ENCODE assay signal across 10 cellular contexts in the genomic region with DNA sequence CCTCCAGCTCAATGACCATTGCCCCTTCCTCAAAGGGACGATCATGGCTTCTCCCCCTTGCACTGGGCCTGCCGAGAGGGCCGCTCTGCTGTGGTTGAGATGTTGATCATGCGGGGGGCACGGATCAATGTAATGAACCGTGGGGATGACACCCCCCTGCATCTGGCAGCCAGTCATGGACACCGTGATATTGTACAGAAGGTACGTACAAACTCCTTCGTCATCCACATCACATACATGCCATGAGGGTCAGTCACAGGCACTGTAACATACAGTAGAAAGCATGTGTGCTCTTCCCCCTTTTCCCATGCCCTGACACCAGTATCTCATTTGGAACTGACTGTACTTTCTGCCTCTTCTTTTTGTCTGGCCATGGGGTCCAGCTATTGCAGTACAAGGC. TPM values are rescaled to one million over a fixed set of nuclear protein-coding genes. Genes with fewer than 3 reads are reported as not detected.
DNase-seq lines count a peak whose midpoint lies in the region; ATAC-seq lines count a peak whose summit lies in the region.
"Had no signal": no experiment of that assay in that cellular context is flagged by ENCODE, and none has a peak within 500 bp of the region (broad histone marks: within the 10 kb centered on the region; RNA-seq: fewer than 3 reads in every experiment).

No MANE protein-coding gene starts in this region.

- no peak for ATAC-seq in activated CD8-positive, alpha-beta memory T cell treated with anti-CD3 and anti-CD28 coated beads, Interleukin-2, amount 10 ng/mL, durations not matched to agents 7 days and 5 days
- ATAC-seq in stimulated activated naive B cell treated with anti-CD40 and anti-IgM and Interleukin-4, amounts not matched to agents 10 μg/mL and 1 μg/mL and 100 μg/mL, for 72 hours (replicated peaks), result no peak
- ATAC-seq in HG02571 (IDR thresholded peaks at IDR 0.05; ENCODE audit: unreplicated experiment) (no peak), GM18858 (IDR thresholded peaks at IDR 0.05; ENCODE audit: unreplicated experiment) (no peak)

- DNase-seq in activated CD4-positive, alpha-beta memory T cell treated with anti-CD3 and anti-CD28 coated beads, Interleukin-2, amount 10 ng/mL, durations not matched to agents 7 days and 5 days, result no peak
- no peak for DNase-seq in activated CD4-positive, alpha-beta memory T cell treated with anti-CD3 and anti-CD28 coated beads for 36 hours
- peak; percentile 38 for DNase-seq in activated CD8-positive, alpha-beta memory T cell treated with anti-CD3 and anti-CD28 coated beads, Interleukin-2, amount 10 ng/mL, durations not matched to agents 7 days and 5 days
- peak; percentile 32 for DNase-seq in islet precursor cell
- DNase-seq in stimulated activated naive B cell treated with anti-CD40 and anti-IgM and Interleukin-4, amounts not matched to agents 10 μg/mL and 1 μg/mL and 100 μg/mL, for 72 hours, result no peak
- DNase-seq in activated CD4-positive, CD25-positive, alpha-beta regulatory T cell (lab: John Stamatoyannopoulos, UW), result no peak
- DNase-seq: NCI-H82 had no signal

- POLR2A ChIA-PET in activated CD4-positive, alpha-beta memory T cell treated with anti-CD3 and anti-CD28 coated beads, Interleukin-2, amount 10 ng/mL, durations not matched to agents 7 days and 5 days (lab: Charles Lee), result interaction anchor here (1.1 to 8.4 kb wide), 4 partner anchors 12 to 206 kb away, joined by 3 to 108 read pairs (median 10); a partner anchor contains a TSS
- POLR2A ChIA-PET in activated CD4-positive, alpha-beta memory T cell treated with anti-CD3 and anti-CD28 coated beads for 36 hours (lab: Charles Lee), result interaction anchor here (0.9 to 3.4 kb wide), 5 partner anchors 8 to 127 kb away, joined by 3 to 23 read pairs (median 4); a partner anchor contains a TSS

- H3K4me3 Mint-ChIP-seq in activated CD4-positive, alpha-beta memory T cell treated with anti-CD3 and anti-CD28 coated beads, Interleukin-2, amount 10 ng/mL, durations not matched to agents 7 days and 5 days, result no peak overlapping the region
- no peak overlapping the region for H3K4me3 Mint-ChIP-seq in activated CD4-positive, alpha-beta memory T cell treated with anti-CD3 and anti-CD28 coated beads for 36 hours
- no peak overlapping the region for H3K4me3 Mint-ChIP-seq in activated CD8-positive, alpha-beta memory T cell treated with anti-CD3 and anti-CD28 coated beads, Interleukin-2, amount 10 ng/mL, durations not matched to agents 7 days and 5 days
- H3K4me3 Mint-ChIP-seq in stimulated activated naive B cell treated with anti-CD40 and anti-IgM and Interleukin-4, amounts not matched to agents 10 μg/mL and 1 μg/mL and 100 μg/mL, for 72 hours, result no peak overlapping the region

- H3K36me3 Mint-ChIP-seq in activated CD4-positive, alpha-beta memory T cell treated with anti-CD3 and anti-CD28 coated beads, Interleukin-2, amount 10 ng/mL, durations not matched to agents 7 days and 5 days (ENCODE audit: low read depth), result peaks cover 52% of the 10 kb centered on the region
- peaks cover 46% of the 10 kb centered on the region for H3K36me3 Mint-ChIP-seq in activated CD4-positive, alpha-beta memory T cell treated with anti-CD3 and anti-CD28 coated beads for 36 hours
- H3K36me3 Mint-ChIP-seq in activated CD8-positive, alpha-beta memory T cell treated with anti-CD3 and anti-CD28 coated beads, Interleukin-2, amount 10 ng/mL, durations not matched to agents 7 days and 5 days, result peaks cover 47% of the 10 kb centered on the region
- H3K36me3 Mint-ChIP-seq in stimulated activated naive B cell treated with anti-CD40 and anti-IgM and Interleukin-4, amounts not matched to agents 10 μg/mL and 1 μg/mL and 100 μg/mL, for 72 hours, result peaks cover 34 to 49% of the 10 kb centered on the region in 2 donors

- H3K27ac Mint-ChIP-seq in activated CD4-positive, alpha-beta memory T cell treated with anti-CD3 and anti-CD28 coated beads, Interleukin-2, amount 10 ng/mL, durations not matched to agents 7 days and 5 days, result peak overlapping the region; percentile 47
- no peak overlapping the region for H3K27ac Mint-ChIP-seq in activated CD4-positive, alpha-beta memory T cell treated with anti-CD3 and anti-CD28 coated beads for 36 hours
- peak overlapping the region; percentile 71 for H3K27ac Mint-ChIP-seq in activated CD8-positive, alpha-beta memory T cell treated with anti-CD3 and anti-CD28 coated beads, Interleukin-2, amount 10 ng/mL, durations not matched to agents 7 days and 5 days
- H3K27ac Mint-ChIP-seq in stimulated activated naive B cell treated with anti-CD40 and anti-IgM and Interleukin-4, amounts not matched to agents 10 μg/mL and 1 μg/mL and 100 μg/mL, for 72 hours, result peak overlapping the region; percentile 65

- H3K9me3 Mint-ChIP-seq in activated CD4-positive, alpha-beta memory T cell treated with anti-CD3 and anti-CD28 coated beads, Interleukin-2, amount 10 ng/mL, durations not matched to agents 7 days and 5 days, result no peaks in the 10 kb centered on the region
- H3K9me3 Mint-ChIP-seq in activated CD4-positive, alpha-beta memory T cell treated with anti-CD3 and anti-CD28 coated beads for 36 hours, result no peaks in the 10 kb centered on the region
- no peaks in the 10 kb centered on the region for H3K9me3 Mint-ChIP-seq in activated CD8-positive, alpha-beta memory T cell treated with anti-CD3 and anti-CD28 coated beads, Interleukin-2, amount 10 ng/mL, durations not matched to agents 7 days and 5 days (ENCODE audit: low read depth)
- H3K9me3 Mint-ChIP-seq in stimulated activated naive B cell treated with anti-CD40 and anti-IgM and Interleukin-4, amounts not matched to agents 10 μg/mL and 1 μg/mL and 100 μg/mL, for 72 hours, result no peaks in the 10 kb centered on the region
- H3K9me3 Mint-ChIP-seq: activated naive CD4-positive, alpha-beta T cell treated with anti-CD3 and anti-CD28 coated beads, Interleukin-2, amount 50 U/mL, for 24 hours had no signal

- no peaks in the 10 kb centered on the region for H3K27me3 Mint-ChIP-seq in activated CD4-positive, alpha-beta memory T cell treated with anti-CD3 and anti-CD28 coated beads, Interleukin-2, amount 10 ng/mL, durations not matched to agents 7 days and 5 days
- no peaks in the 10 kb centered on the region for H3K27me3 Mint-ChIP-seq in activated CD4-positive, alpha-beta memory T cell treated with anti-CD3 and anti-CD28 coated beads for 36 hours
- no peaks in the 10 kb centered on the region for H3K27me3 Mint-ChIP-seq in activated CD8-positive, alpha-beta memory T cell treated with anti-CD3 and anti-CD28 coated beads, Interleukin-2, amount 10 ng/mL, durations not matched to agents 7 days and 5 days
- no peaks in the 10 kb centered on the region for H3K27me3 Mint-ChIP-seq in stimulated activated naive B cell treated with anti-CD40 and anti-IgM and Interleukin-4, amounts not matched to agents 10 μg/mL and 1 μg/mL and 100 μg/mL, for 72 hours
- H3K27me3 Mint-ChIP-seq: activated naive CD4-positive, alpha-beta T cell treated with anti-CD3 and anti-CD28 coated beads, Interleukin-2, amount 50 U/mL, for 24 hours had no signal

- CTCF ChIA-PET in activated CD4-positive, alpha-beta memory T cell treated with anti-CD3 and anti-CD28 coated beads, Interleukin-2, amount 10 ng/mL, durations not matched to agents 7 days and 5 days (lab: Charles Lee), result interaction anchor here (0.8 to 1.6 kb wide), 4 partner anchors 10 to 75 kb away, joined by 3 to 14 read pairs (median 5); a partner anchor contains a TSS
- CTCF ChIA-PET in activated CD4-positive, alpha-beta memory T cell treated with anti-CD3 and anti-CD28 coated beads for 36 hours (lab: Charles Lee), result interaction anchor here (0.9 to 2.2 kb wide), 5 partner anchors 11 to 229 kb away, joined by 3 to 8 read pairs (median 6); a partner anchor contains a TSS
- CTCF ChIA-PET in activated CD8-positive, alpha-beta memory T cell treated with anti-CD3 and anti-CD28 coated beads, Interleukin-2, amount 10 ng/mL, durations not matched to agents 7 days and 5 days (lab: Charles Lee), result interaction anchor here (1.3 to 3.3 kb wide), 5 partner anchors 10 to 98 kb away, joined by 4 to 18 read pairs (median 4); a partner anchor contains a TSS

- H3K4me1 Mint-ChIP-seq in activated CD4-positive, alpha-beta memory T cell treated with anti-CD3 and anti-CD28 coated beads, Interleukin-2, amount 10 ng/mL, durations not matched to agents 7 days and 5 days, result peaks cover 44% of the 10 kb centered on the region
- no peaks in the 10 kb centered on the region for H3K4me1 Mint-ChIP-seq in activated CD4-positive, alpha-beta memory T cell treated with anti-CD3 and anti-CD28 coated beads for 36 hours (ENCODE audit: low read depth)
- peaks cover 53% of the 10 kb centered on the region for H3K4me1 Mint-ChIP-seq in activated CD8-positive, alpha-beta memory T cell treated with anti-CD3 and anti-CD28 coated beads, Interleukin-2, amount 10 ng/mL, durations not matched to agents 7 days and 5 days
- peaks cover 32 to 34% of the 10 kb centered on the region in 2 donors for H3K4me1 Mint-ChIP-seq in stimulated activated naive B cell treated with anti-CD40 and anti-IgM and Interleukin-4, amounts not matched to agents 10 μg/mL and 1 μg/mL and 100 μg/mL, for 72 hours

- intact Hi-C loops in activated CD4-positive, alpha-beta memory T cell treated with anti-CD3 and anti-CD28 coated beads for 36 hours (cut with micrococcal nuclease), result no loop called here

RNA-seq across cellular contexts. Expression of a gene that starts 4.0 kb away (rescaled TPM):
- total RNA-seq in activated CD4-positive, alpha-beta memory T cell treated with anti-CD3 and anti-CD28 coated beads, Interleukin-2, amount 10 ng/mL, durations not matched to agents 7 days and 5 days, result 100 to 1,000 TPM; 159 to 161 TPM
- total RNA-seq in activated CD4-positive, alpha-beta memory T cell treated with anti-CD3 and anti-CD28 coated beads for 36 hours, result 100 to 1,000 TPM; 158 to 165 TPM
- 100 to 1,000 TPM; 134 to 144 TPM for total RNA-seq in activated CD8-positive, alpha-beta memory T cell treated with anti-CD3 and anti-CD28 coated beads, Interleukin-2, amount 10 ng/mL, durations not matched to agents 7 days and 5 days

RNA-seq across cellular contexts. Expression of a gene that starts 4.4 kb away (rescaled TPM):
- total RNA-seq in activated CD4-positive, alpha-beta memory T cell treated with anti-CD3 and anti-CD28 coated beads, Interleukin-2, amount 10 ng/mL, durations not matched to agents 7 days and 5 days, result 100 to 1,000 TPM; 135 to 138 TPM
- total RNA-seq in activated CD4-positive, alpha-beta memory T cell treated with anti-CD3 and anti-CD28 coated beads for 36 hours, result 10 to 100 TPM; 89.2 to 95.8 TPM
- 100 to 1,000 TPM; 151 to 161 TPM for total RNA-seq in activated CD8-positive, alpha-beta memory T cell treated with anti-CD3 and anti-CD28 coated beads, Interleukin-2, amount 10 ng/mL, durations not matched to agents 7 days and 5 days

RNA-seq across cellular contexts. Expression of a gene that starts 4.6 kb away (rescaled TPM):
- 10 to 100 TPM; 21.8 to 24.4 TPM for total RNA-seq in activated CD4-positive, alpha-beta memory T cell treated with anti-CD3 and anti-CD28 coated beads, Interleukin-2, amount 10 ng/mL, durations not matched to agents 7 days and 5 days
- 10 to 100 TPM; 34.9 to 37.5 TPM for total RNA-seq in activated CD4-positive, alpha-beta memory T cell treated with anti-CD3 and anti-CD28 coated beads for 36 hours
- total RNA-seq in activated CD8-positive, alpha-beta memory T cell treated with anti-CD3 and anti-CD28 coated beads, Interleukin-2, amount 10 ng/mL, durations not matched to agents 7 days and 5 days, result 10 to 100 TPM; 25.6 to 33.1 TPM

RNA-seq across cellular contexts. Expression of a gene that starts 11.2 kb away (rescaled TPM):
- total RNA-seq in activated CD4-positive, alpha-beta memory T cell treated with anti-CD3 and anti-CD28 coated beads, Interleukin-2, amount 10 ng/mL, durations not matched to agents 7 days and 5 days, result 100 to 1,000 TPM; 130 to 131 TPM
- total RNA-seq in activated CD4-positive, alpha-beta memory T cell treated with anti-CD3 and anti-CD28 coated beads for 36 hours, result 10 to 100 TPM; 53.2 to 56.6 TPM
- total RNA-seq in activated CD8-positive, alpha-beta memory T cell treated with anti-CD3 and anti-CD28 coated beads, Interleukin-2, amount 10 ng/mL, durations not matched to agents 7 days and 5 days, result 10 to 100 TPM; 76.8 to 79.3 TPM

RNA-seq across cellular contexts. Expression of a gene that starts 47.6 kb away (rescaled TPM):
- under 1 TPM; 0.23 to 0.25 TPM for total RNA-seq in activated CD4-positive, alpha-beta memory T cell treated with anti-CD3 and anti-CD28 coated beads, Interleukin-2, amount 10 ng/mL, durations not matched to agents 7 days and 5 days
- under 1 TPM; 0.80 to 0.90 TPM for total RNA-seq in activated CD4-positive, alpha-beta memory T cell treated with anti-CD3 and anti-CD28 coated beads for 36 hours
- under 1 TPM; 0.14 to 0.32 TPM for total RNA-seq in activated CD8-positive, alpha-beta memory T cell treated with anti-CD3 and anti-CD28 coated beads, Interleukin-2, amount 10 ng/mL, durations not matched to agents 7 days and 5 days

Comparison
In these comparisons a context has a peak if more than half of its experiments do, and no peak if none do; other contexts are left out.
1. DNase-seq: peak in activated CD8-positive, alpha-beta memory T cell treated with anti-CD3 and anti-CD28 coated beads, Interleukin-2, amount 10 ng/mL, durations not matched to agents 7 days and 5 days (single experiment) and islet precursor cell (single experiment); none in activated CD4-positive, alpha-beta memory T cell treated with anti-CD3 and anti-CD28 coated beads, Interleukin-2, amount 10 ng/mL, durations not matched to agents 7 days and 5 days (single experiment), activated CD4-positive, alpha-beta memory T cell treated with anti-CD3 and anti-CD28 coated beads for 36 hours (single experiment), stimulated activated naive B cell treated with anti-CD40 and anti-IgM and Interleukin-4, amounts not matched to agents 10 μg/mL and 1 μg/mL and 100 μg/mL, for 72 hours (single experiment) and activated CD4-positive, CD25-positive, alpha-beta regulatory T cell (0 of 4).